In genomic region chr13:113550453-113550852, GRCh38 we compare ENCODE assay signal across 22 cellular contexts. TPM values are rescaled to one million over a fixed set of nuclear protein-coding genes. Genes with fewer than 3 reads are reported as not detected.
A peak's percentile ranks its signal among the peaks of the same experiment; 100 is the strongest.
DNase-seq lines count a peak whose midpoint lies in the region; TF ChIP-seq lines count a peak whose summit lies in the region.
"Had no signal": no experiment of that assay in that cellular context is flagged by ENCODE, and none has a peak within 500 bp of the region (broad histone marks: within the 10 kb centered on the region; RNA-seq: fewer than 3 reads in every experiment).

No MANE protein-coding gene starts in this region.

- TF ChIP-seq EP300 in esophagus muscularis mucosa (IDR thresholded peaks at IDR 0.05), result no peak

- TF ChIP-seq POLR2A in esophagus muscularis mucosa (IDR thresholded peaks at IDR 0.05; ENCODE audit: low read depth) (no peak), spleen (IDR thresholded peaks at IDR 0.05) (no peak)

- peaks cover 0 to 23% of the 10 kb centered on the region in 2 experiments; a peak in 1 of 3 replicates for H3K36me3 ChIP-seq in HEK293 (ENCODE audit: control insufficient read depth in 2 of 2, insufficient read depth in 1 of 2, low read length in 2 of 2)
- H3K36me3 ChIP-seq in esophagus muscularis mucosa, result peaks cover 10 to 55% (median 42%) of the 10 kb centered on the region in 4 donors
- peaks cover 0 to 90% (median 17%) of the 10 kb centered on the region in 6 donors for H3K36me3 ChIP-seq in spleen
- H3K36me3 ChIP-seq: neural progenitor cell had no signal

- no peak overlapping the region for H3K27ac ChIP-seq in HEK293 (ENCODE audit: extremely low read depth, low read depth, low read length)
- H3K27ac ChIP-seq in esophagus muscularis mucosa (replicated peaks in 1 of 4), result no peak overlapping the region
- no peak overlapping the region for H3K27ac ChIP-seq in spleen
- H3K27ac ChIP-seq: cardiac muscle cell, KMS-11, neural progenitor cell, SJCRH30, tibial artery had no signal

- DNase-seq in NCI-H1417 (lab: John Stamatoyannopoulos, UW) (peak in 2 of 3 experiments; percentile 72 to 74), NCI-H1417 treated with DMSO at 0.1 percent for 48 hours (lab: John Stamatoyannopoulos, UW) (no peak), esophagus muscularis mucosa (ENCODE audit: extremely low spot score) (peak; percentile 57), spleen (peak; percentile 32), SKM-1 (lab: John Stamatoyannopoulos, UW; ENCODE audit: unreplicated experiment) (no peak), COR-L47 (lab: John Stamatoyannopoulos, UW) (no peak), NCI-H226 (no peak)
- DNase-seq: AML-193; GOT3; NCI-H1930; NCI-H446 treated with DMSO at 0.1 percent for 48 hours; sigmoid colon; SJCRH30; stimulated activated CD4-positive, alpha-beta T cell treated with anti-CD3 and anti-CD28 coated beads, Interleukin-15, amount 100 ng/mL, for 24 hours; stimulated activated naive CD8-positive, alpha-beta T cell treated with anti-CD3 and anti-CD28 coated beads, Interleukin-15, amount 100 ng/mL, for 72 hours; T-cell had no signal

- TF ChIP-seq CTCF in HEK293 (tag by site-specific recombination; IDR thresholded peaks at IDR 0.05), result no peak
- TF ChIP-seq CTCF in esophagus muscularis mucosa (IDR thresholded peaks at IDR 0.05), result no peak
- TF ChIP-seq CTCF in spleen (IDR thresholded peaks at IDR 0.05 in 8 of 11, conservative IDR thresholded peaks at IDR 0.05 in 3 of 11), result no peak

- H3K9me3 ChIP-seq in HEK293 (ENCODE audit: control insufficient read depth, insufficient read depth, low read depth, low read length), result no peaks in the 10 kb centered on the region
- H3K9me3 ChIP-seq in esophagus muscularis mucosa, result no peaks in the 10 kb centered on the region
- H3K9me3 ChIP-seq in spleen, result no peaks in the 10 kb centered on the region
- H3K9me3 ChIP-seq: sigmoid colon, SJCRH30, tibial artery had no signal

- 84% methylated on average over 9 of the region's 9 CpGs for WGBS in esophagus muscularis mucosa
- 91 to 95% (median 94%) methylated on average over 9 of the region's 9 CpGs for WGBS in spleen, 5 donors

- POLR2A ChIA-PET in HEK293 (lab: Yijun Ruan, JAX), result no interaction called here

- H3K27me3 ChIP-seq in esophagus muscularis mucosa (no peaks in the 10 kb centered on the region), spleen (replicated peaks in 1 of 7) (no peaks in the 10 kb centered on the region)
- H3K27me3 ChIP-seq: cardiac muscle cell, neural progenitor cell, sigmoid colon, SJCRH30, tibial artery had no signal

- CTCF ChIA-PET in HEK293 (lab: Yijun Ruan, JAX), result no interaction called here

- H3K4me1 ChIP-seq in HEK293 (ENCODE audit: control insufficient read depth, insufficient read depth, low read length) (no peaks in the 10 kb centered on the region), esophagus muscularis mucosa (peaks cover 36 to 40% (median 39%) of the 10 kb centered on the region in 4 donors), spleen (peaks cover 0 to 65% (median 38%) of the 10 kb centered on the region in 6 donors)

- H3K4me3 ChIP-seq in HEK293 (ENCODE audit: low read depth, low read length) (no peak overlapping the region), esophagus muscularis mucosa (no peak overlapping the region), spleen (no peak overlapping the region)
- H3K4me3 ChIP-seq: cardiac muscle cell, lung, neural progenitor cell, sigmoid colon, SJCRH30, tibial artery had no signal

- intact Hi-C loops in esophagus muscularis mucosa (cut with DNase I) (no loop called here), spleen (cut with DNase I; ENCODE audit: low total_unique reads) (no loop called here)

TF ChIP-seq in HEK293, 187 proteins besides CTCF, POLR2A, EP300 and RAD21:
- TF ChIP-seq ZNF341 (tag by site-specific recombination; IDR thresholded peaks at IDR 0.05; ENCODE audit: low read depth) (peak; percentile 83), MZF1 (tag by site-specific recombination; IDR thresholded peaks at IDR 0.05; ENCODE audit: borderline replicate concordance) (no peak)

RNA-seq across cellular contexts. Expression of gene TFDP1, which starts 34.1 kb away (rescaled TPM):
- total RNA-seq in esophagus muscularis mucosa, result 10 to 100 TPM; 30.7 to 42.2 (median 32.1) TPM
- total RNA-seq in spleen, result 10 to 100 TPM; 47.5 to 91.7 (median 59.4) TPM
- polyA plus RNA-seq in spleen, result 10 to 100 TPM; 21.7 to 42.4 (median 40.1) TPM

RNA-seq across cellular contexts. Expression of gene DCUN1D2, which starts 59.9 kb away (rescaled TPM):
- total RNA-seq in esophagus muscularis mucosa (10 to 100 TPM; 13.6 to 32.5 (median 24.5) TPM), spleen (10 to 100 TPM; 22.7 to 33.1 (median 26.3) TPM)
- 10 to 100 TPM in 2 of 3 donors, 1 to 10 TPM in 1; 6.3 to 12.7 (median 11.1) TPM for polyA plus RNA-seq in spleen

Comparison
In these comparisons a context has a peak if more than half of its experiments do, and no peak if none do; other contexts are left out.
1. DNase-seq: peak in NCI-H1417 (2 of 3), esophagus muscularis mucosa (single experiment) and spleen (single experiment); none in NCI-H1417 treated with DMSO at 0.1 percent for 48 hours (single experiment), SKM-1 (single experiment), COR-L47 (single experiment) and NCI-H226 (single experiment).